15 cellular contexts compared by ENCODE assay signal in genomic region chr12:45224311-45224710, GRCh38.
"Had no signal": no experiment of that assay in that cellular context is flagged by ENCODE, and none has a peak within 500 bp of the region (broad histone marks: within the 10 kb centered on the region; RNA-seq: fewer than 3 reads in every experiment).

No MANE protein-coding gene starts in this region.

- H3K27me3 ChIP-seq: foreskin keratinocyte had no signal

- H3K9me3 Mint-ChIP-seq: activated naive CD8-positive, alpha-beta T cell treated with anti-CD3 and anti-CD28 coated beads for 36 hours; naive thymus-derived CD8-positive, alpha-beta T cell; stimulated activated naive CD8-positive, alpha-beta T cell treated with anti-CD3 and anti-CD28 coated beads, Interleukin-15, Interleukin-2, amounts not matched to agents 100 ng/mL and 50 ng/mL, for 24 hours; T-helper 2 cell treated with Interferon-gamma antibody and Interleukin-4, amounts not matched to agents 5 μg/mL and 100 μg/mL, for 36 hours had no signal

- ATAC-seq: esophagus mucosa; foreskin keratinocyte; left cardiac atrium; naive thymus-derived CD8-positive, alpha-beta T cell had no signal

- H3K4me3 Mint-ChIP-seq: activated naive CD8-positive, alpha-beta T cell treated with anti-CD3 and anti-CD28 coated beads for 36 hours; naive thymus-derived CD8-positive, alpha-beta T cell; stimulated activated naive CD8-positive, alpha-beta T cell treated with anti-CD3 and anti-CD28 coated beads, Interleukin-15, Interleukin-2, amounts not matched to agents 100 ng/mL and 50 ng/mL, for 24 hours; T-helper 2 cell treated with Interferon-gamma antibody and Interleukin-4, amounts not matched to agents 5 μg/mL and 100 μg/mL, for 36 hours had no signal

- H3K27me3 Mint-ChIP-seq: activated naive CD8-positive, alpha-beta T cell treated with anti-CD3 and anti-CD28 coated beads for 36 hours; naive thymus-derived CD8-positive, alpha-beta T cell; stimulated activated naive CD8-positive, alpha-beta T cell treated with anti-CD3 and anti-CD28 coated beads, Interleukin-15, Interleukin-2, amounts not matched to agents 100 ng/mL and 50 ng/mL, for 24 hours had no signal

- H3K4me3 ChIP-seq: lung had no signal

- DNase-seq: activated CD4-positive, alpha-beta T cell treated with anti-CD3 and anti-CD28 coated beads, Interleukin-2, amount 50 U/mL, for 1 hour; activated gamma-delta T cell treated with Interleukin-2 at 50 U/mL for 16 hours; activated naive CD8-positive, alpha-beta T cell treated with anti-CD3 and anti-CD28 coated beads for 36 hours; cerebellar nuclear complex; dermis blood vessel endothelial cell; foreskin keratinocyte; head of caudate nucleus; left cardiac atrium; naive thymus-derived CD8-positive, alpha-beta T cell; stimulated activated CD4-positive, alpha-beta T cell treated with anti-CD3 and anti-CD28 coated beads, Interleukin-15, amount 100 ng/mL, for 24 hours; stimulated activated CD4-positive, alpha-beta T cell treated with anti-CD3 and anti-CD28 coated beads, Interleukin-4, amount 100 ng/mL, for 24 hours had no signal

- H3K27ac Mint-ChIP-seq: activated naive CD8-positive, alpha-beta T cell treated with anti-CD3 and anti-CD28 coated beads for 36 hours; naive thymus-derived CD8-positive, alpha-beta T cell; stimulated activated naive CD8-positive, alpha-beta T cell treated with anti-CD3 and anti-CD28 coated beads, Interleukin-15, Interleukin-2, amounts not matched to agents 100 ng/mL and 50 ng/mL, for 24 hours; T-helper 2 cell treated with Interferon-gamma antibody and Interleukin-4, amounts not matched to agents 5 μg/mL and 100 μg/mL, for 36 hours had no signal
